Comparison of ENCODE assay signal across 1 cellular context in genomic region chr9:131601683-131602181, GRCh38.
A peak's percentile ranks its signal among the peaks of the same experiment; 100 is the strongest.
TF ChIP-seq lines count a peak whose summit lies in the region.

No MANE protein-coding gene starts in this region.

TF ChIP-seq in HepG2, 621 proteins besides CTCF, POLR2A, EP300 and RAD21 (continued from another document and continues in another):
- TF ChIP-seq PRDM10 (CRISPR knock-in tag; IDR thresholded peaks at IDR 0.05; ENCODE audit: low read depth) = no peak
- TF ChIP-seq GATA4 (IDR thresholded peaks at IDR 0.05; ENCODE audit: borderline replicate concordance, low read depth) = 0 out of 2 replicates have a peak, but pooled peaks have one; percentile 22
- no peak for TF ChIP-seq DDIT3 (CRISPR knock-in tag; IDR thresholded peaks at IDR 0.05)
- no peak for TF ChIP-seq ZBTB1 (CRISPR knock-in tag; IDR thresholded peaks at IDR 0.05; ENCODE audit: borderline replicate concordance)
- no peak for TF ChIP-seq THAP7 (CRISPR knock-in tag; IDR thresholded peaks at IDR 0.05)
- TF ChIP-seq FOXP1 (IDR thresholded peaks at IDR 0.05) = no peak
- peak; percentile 50; the same call in 1 of the 2 replicates for TF ChIP-seq FOXP1 (CRISPR knock-in tag; IDR thresholded peaks at IDR 0.05)
- TF ChIP-seq ZNF251 (CRISPR knock-in tag; IDR thresholded peaks at IDR 0.05) = no peak
- TF ChIP-seq STAT6 (CRISPR knock-in tag; IDR thresholded peaks at IDR 0.05; ENCODE audit: borderline replicate concordance) = no peak
- no peak for TF ChIP-seq CREB3 (CRISPR knock-in tag; IDR thresholded peaks at IDR 0.05)
- TF ChIP-seq ZNF646 (CRISPR knock-in tag; IDR thresholded peaks at IDR 0.05) = no peak
- TF ChIP-seq MBD4 (IDR thresholded peaks at IDR 0.05; ENCODE audit: borderline replicate concordance, low read length) = no peak
- no peak for TF ChIP-seq ZNF879 (CRISPR knock-in tag; IDR thresholded peaks at IDR 0.05)
- no peak for TF ChIP-seq ZNF720 (CRISPR knock-in tag; IDR thresholded peaks at IDR 0.05)
- no peak for TF ChIP-seq CHD4 (IDR thresholded peaks at IDR 0.05; ENCODE audit: borderline replicate concordance, low read length)
- TF ChIP-seq ZNF253 (CRISPR knock-in tag; IDR thresholded peaks at IDR 0.05; ENCODE audit: borderline replicate concordance) = no peak
- TF ChIP-seq JARID2 (CRISPR knock-in tag; IDR thresholded peaks at IDR 0.05; ENCODE audit: insufficient replicate concordance) = no peak
- TF ChIP-seq ZNF280B (CRISPR knock-in tag; IDR thresholded peaks at IDR 0.05; ENCODE audit: borderline replicate concordance) = no peak
- TF ChIP-seq ZNF660 (CRISPR knock-in tag; IDR thresholded peaks at IDR 0.05; ENCODE audit: borderline replicate concordance, low read depth) = no peak
- no peak for TF ChIP-seq WIZ (CRISPR knock-in tag; IDR thresholded peaks at IDR 0.05)
- TF ChIP-seq FLYWCH1 (CRISPR knock-in tag; IDR thresholded peaks at IDR 0.05) = no peak
- TF ChIP-seq ZNF83 (CRISPR knock-in tag; IDR thresholded peaks at IDR 0.05; ENCODE audit: borderline replicate concordance) = no peak
- TF ChIP-seq PREB (CRISPR knock-in tag; IDR thresholded peaks at IDR 0.05) = no peak
- no peak for TF ChIP-seq SMAD9 (CRISPR knock-in tag; IDR thresholded peaks at IDR 0.05)
- no peak for TF ChIP-seq HMGXB4 (CRISPR knock-in tag; IDR thresholded peaks at IDR 0.05; ENCODE audit: borderline replicate concordance in 1 of 2, low read depth in 1 of 2)
- TF ChIP-seq ZNF280D (CRISPR knock-in tag; IDR thresholded peaks at IDR 0.05) = 0 out of 2 replicates have a peak, but pooled peaks have one; percentile 28
- no peak for TF ChIP-seq ZNF616 (CRISPR knock-in tag; IDR thresholded peaks at IDR 0.05; ENCODE audit: low read depth)
- TF ChIP-seq ESRRA (CRISPR knock-in tag; IDR thresholded peaks at IDR 0.05; ENCODE audit: low read depth) = no peak
